Comparison of ENCODE assay signal across 8 cellular contexts in the genomic region with DNA sequence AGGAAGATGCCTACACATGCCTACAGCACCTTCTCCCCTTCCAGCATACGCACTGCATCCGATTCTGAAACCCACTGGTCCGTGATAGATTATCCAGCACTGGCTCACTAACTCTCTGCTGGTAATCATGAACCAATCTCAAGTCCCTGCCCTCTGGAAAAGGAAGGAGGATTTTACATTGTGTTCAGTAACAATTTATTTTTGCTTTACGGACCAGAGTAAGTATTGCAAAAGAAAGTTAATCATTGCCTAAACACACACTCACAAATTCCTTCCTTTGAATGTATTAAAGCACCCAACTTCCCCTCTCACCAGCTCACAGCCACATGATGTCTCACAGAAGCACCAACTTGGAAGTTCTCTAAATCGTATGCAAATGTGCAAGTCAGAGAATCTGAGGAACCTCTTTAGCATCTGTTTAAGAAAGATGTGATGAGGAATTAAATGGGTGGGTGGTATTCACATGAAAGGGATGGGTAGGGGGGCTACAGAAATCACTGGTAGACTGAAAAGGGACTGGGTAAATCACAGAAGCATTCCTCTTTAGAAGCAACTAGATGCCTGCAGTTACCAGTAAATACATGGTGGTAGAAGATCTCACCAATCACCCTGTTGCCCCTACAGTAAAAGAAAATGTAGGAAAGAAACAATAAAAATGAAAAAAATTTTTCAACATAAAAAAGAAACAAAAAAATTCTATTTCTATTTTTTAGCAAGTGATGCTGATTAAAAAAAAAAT. TPM values are rescaled to one million over a fixed set of nuclear protein-coding genes. Genes with fewer than 3 reads are reported as not detected.
DNase-seq lines count a peak whose midpoint lies in the region; ATAC-seq and TF ChIP-seq lines count a peak whose summit lies in the region.

No MANE protein-coding gene starts in this region.

- no peak overlapping the region for H3K4me3 ChIP-seq in epithelial cell of esophagus (ENCODE audit: low read length)
- H3K4me3 ChIP-seq in Peyer's patch, result no peak overlapping the region
- no peak overlapping the region for H3K4me3 ChIP-seq in CD8-positive, alpha-beta T cell (ENCODE audit: low read depth, low read length)

- TF ChIP-seq CTCF in CD4-positive, alpha-beta T cell (IDR thresholded peaks at IDR 0.05), result no peak
- TF ChIP-seq CTCF in epithelial cell of esophagus (IDR thresholded peaks at IDR 0.05; ENCODE audit: insufficient read depth, low read depth, low read length, missing control alignments) (no peak), neural crest cell (conservative IDR thresholded peaks at IDR 0.05) (no peak), Peyer's patch (IDR thresholded peaks at IDR 0.05) (no peak)
- TF ChIP-seq CTCF in CD8-positive, alpha-beta T cell (IDR thresholded peaks at IDR 0.05), result no peak

- peak overlapping the region; percentile 73 for H3K4me3 Mint-ChIP-seq in CD4-positive, alpha-beta T cell
- no peak overlapping the region for H3K4me3 Mint-ChIP-seq in neural crest cell
- H3K4me3 Mint-ChIP-seq in CD8-positive, alpha-beta T cell, result no peak overlapping the region

- H3K27ac Mint-ChIP-seq in CD4-positive, alpha-beta T cell, result no peak overlapping the region
- peak overlapping the region; percentile 8 for H3K27ac Mint-ChIP-seq in neural crest cell (ENCODE audit: unreplicated experiment)
- no peak overlapping the region for H3K27ac Mint-ChIP-seq in CD8-positive, alpha-beta T cell

- intact Hi-C loops in CD4-positive, alpha-beta T cell (cut with DNase I, micrococcal nuclease), result loop anchor here in 1 of 2 experiments (5.0 kb wide), 1 partner anchor 36 kb away; no protein-coding TSS in a partner anchor
- intact Hi-C loops in CD8-positive, alpha-beta T cell (cut with DNase I, micrococcal nuclease), result loop anchor here in 1 of 2 experiments (10.0 kb wide), 1 partner anchor 248 kb away; no protein-coding TSS in a partner anchor

- H3K4me1 ChIP-seq in Peyer's patch, result peaks cover 0 to 47% (median 2%) of the 10 kb centered on the region in 4 donors
- peaks cover 24% of the 10 kb centered on the region for H3K4me1 ChIP-seq in CD8-positive, alpha-beta T cell (ENCODE audit: insufficient read depth, low read length)

- H3K27me3 ChIP-seq in CD4-positive, alpha-beta T cell (ENCODE audit: control insufficient read depth, insufficient read depth, low read length), result no peaks in the 10 kb centered on the region
- H3K27me3 ChIP-seq in Peyer's patch, result no peaks in the 10 kb centered on the region
- H3K27me3 ChIP-seq in CD8-positive, alpha-beta T cell (ENCODE audit: insufficient read depth, low read length), result no peaks in the 10 kb centered on the region

- DNase-seq in CD4-positive, alpha-beta T cell, result no peak
- peak; percentile 85 for DNase-seq in NOMO-1 treated with DMSO at 0.1 percent for 48 hours (lab: John Stamatoyannopoulos, UW; ENCODE audit: unreplicated experiment)
- peak; percentile 77 for DNase-seq in epithelial cell of esophagus (ENCODE audit: low read depth)
- DNase-seq in neural crest cell (ENCODE audit: low read depth, low spot score), result no peak
- no peak for DNase-seq in stimulated activated naive CD4-positive, alpha-beta T cell treated with Interleukin-2 at 50 U/mL for 16 hours (lab: John Stamatoyannopoulos, UW)
- no peak for DNase-seq in Peyer's patch
- no peak for DNase-seq in CD8-positive, alpha-beta T cell
- DNase-seq in T1000 (lab: John Stamatoyannopoulos, UW), result no peak

- peak; percentile 41 for ATAC-seq in CD4-positive, alpha-beta T cell (ENCODE audit: poor library complexity)
- ATAC-seq in CD8-positive, alpha-beta T cell, result no peak

- H3K4me1 Mint-ChIP-seq in CD4-positive, alpha-beta T cell (ENCODE audit: low read depth), result peaks cover 86% of the 10 kb centered on the region
- H3K4me1 Mint-ChIP-seq in neural crest cell, result peaks cover 64% of the 10 kb centered on the region
- peaks cover 55% of the 10 kb centered on the region for H3K4me1 Mint-ChIP-seq in CD8-positive, alpha-beta T cell (ENCODE audit: low read depth)

- TF ChIP-seq POLR2A in Peyer's patch (IDR thresholded peaks at IDR 0.05), result no peak

- H3K9me3 Mint-ChIP-seq in CD4-positive, alpha-beta T cell, result no peaks in the 10 kb centered on the region
- H3K9me3 Mint-ChIP-seq in neural crest cell, result no peaks in the 10 kb centered on the region
- H3K9me3 Mint-ChIP-seq in CD8-positive, alpha-beta T cell, result no peaks in the 10 kb centered on the region

- no peaks in the 10 kb centered on the region for H3K36me3 Mint-ChIP-seq in CD4-positive, alpha-beta T cell (ENCODE audit: low read depth)
- H3K36me3 Mint-ChIP-seq in neural crest cell (ENCODE audit: low read depth), result no peaks in the 10 kb centered on the region
- peaks cover 5% of the 10 kb centered on the region for H3K36me3 Mint-ChIP-seq in CD8-positive, alpha-beta T cell

- CTCF ChIA-PET in CD4-positive, alpha-beta T cell (lab: Charles Lee), result no interaction called here
- CTCF ChIA-PET in CD8-positive, alpha-beta T cell (lab: Charles Lee), result interaction anchor here (3.8 kb wide), 1 partner anchor 12 kb away, joined by 23 read pairs; no protein-coding TSS in a partner anchor

- H3K27me3 Mint-ChIP-seq in CD4-positive, alpha-beta T cell, result no peaks in the 10 kb centered on the region
- H3K27me3 Mint-ChIP-seq in neural crest cell (ENCODE audit: low read depth), result no peaks in the 10 kb centered on the region
- no peaks in the 10 kb centered on the region for H3K27me3 Mint-ChIP-seq in CD8-positive, alpha-beta T cell (ENCODE audit: low read depth)

- H3K27ac ChIP-seq in CD4-positive, alpha-beta T cell (ENCODE audit: low read depth, low read length), result no peak overlapping the region
- H3K27ac ChIP-seq in Peyer's patch, result peak overlapping the region in 1 of 4 donors; percentile 25
- H3K27ac ChIP-seq in CD8-positive, alpha-beta T cell (ENCODE audit: low read depth, low read length), result no peak overlapping the region

- POLR2A ChIA-PET in CD4-positive, alpha-beta T cell (lab: Charles Lee), result no interaction called here
- POLR2A ChIA-PET in CD8-positive, alpha-beta T cell (lab: Charles Lee), result no interaction called here

- H3K36me3 ChIP-seq in Peyer's patch, result no peaks in the 10 kb centered on the region
- no peaks in the 10 kb centered on the region for H3K36me3 ChIP-seq in CD8-positive, alpha-beta T cell (ENCODE audit: insufficient read depth, low read length)

- no peaks in the 10 kb centered on the region for H3K9me3 ChIP-seq in CD4-positive, alpha-beta T cell (ENCODE audit: control insufficient read depth, low read length)
- no peaks in the 10 kb centered on the region for H3K9me3 ChIP-seq in Peyer's patch
- H3K9me3 ChIP-seq in CD8-positive, alpha-beta T cell (ENCODE audit: low read length), result no peaks in the 10 kb centered on the region

RNA-seq across cellular contexts. Expression of a gene that starts 8.4 kb away (rescaled TPM):
- 10 to 100 TPM; 55.5 to 55.9 TPM for total RNA-seq in CD4-positive, alpha-beta T cell
- total RNA-seq in neural crest cell (53.3 and 59.1 TPM in 2 replicates), Peyer's patch (10 to 100 TPM; 28.7 to 45.4 (median 33.5) TPM)
- total RNA-seq in CD8-positive, alpha-beta T cell, result 10 to 100 TPM; 27.2 to 28.3 TPM

Comparison
In these comparisons a context has a peak if more than half of its experiments do, and no peak if none do; other contexts are left out.
1. DNase-seq: peak in NOMO-1 treated with DMSO at 0.1 percent for 48 hours (single experiment) and epithelial cell of esophagus (single experiment); none in CD4-positive, alpha-beta T cell (0 of 10), neural crest cell (single experiment), stimulated activated naive CD4-positive, alpha-beta T cell treated with Interleukin-2 at 50 U/mL for 16 hours (single experiment), Peyer's patch (0 of 3), CD8-positive, alpha-beta T cell (0 of 7) and T1000 (single experiment).